In the genomic region with DNA sequence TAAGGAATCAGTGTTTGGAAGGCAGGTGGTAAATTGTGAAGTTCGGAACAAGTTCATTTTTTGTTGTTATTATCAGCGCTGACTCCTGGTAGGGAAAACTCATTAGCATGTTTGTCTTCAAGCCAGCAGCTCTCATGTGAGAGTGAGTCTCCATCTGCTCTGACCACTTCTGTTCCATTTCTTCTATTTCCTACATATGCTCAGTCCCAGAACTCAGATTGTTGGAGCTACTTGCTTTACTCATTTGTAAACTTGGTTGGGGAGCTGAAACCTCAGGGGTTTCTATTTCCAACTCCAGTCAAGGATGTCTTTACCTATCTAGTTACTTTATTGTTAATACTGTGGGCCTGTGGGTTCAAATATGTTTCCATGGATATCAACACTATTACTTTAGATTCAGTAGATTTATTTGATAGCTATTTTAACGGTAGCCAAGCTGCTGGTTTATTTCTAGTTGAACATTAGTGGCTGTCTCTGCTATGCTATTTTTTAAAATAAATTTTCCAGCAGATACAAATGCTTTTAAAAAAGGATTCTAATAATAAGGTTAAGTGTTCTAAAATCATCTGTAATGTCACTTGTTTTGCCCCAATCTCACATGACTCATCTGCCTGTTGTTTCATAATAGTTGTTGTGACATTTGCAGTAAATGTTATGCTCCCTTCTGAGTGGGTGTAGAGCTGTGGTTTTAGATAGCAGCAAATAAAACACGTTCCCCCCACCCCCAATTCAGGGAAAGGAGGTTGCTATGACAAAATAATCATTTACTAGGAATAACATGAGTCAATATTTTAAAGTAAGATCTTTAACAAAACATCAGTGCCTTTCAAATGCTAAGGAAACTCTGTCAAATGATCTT, we compare ENCODE assay signal across 8 cellular contexts.
DNase-seq lines count a peak whose midpoint lies in the region; ATAC-seq and TF ChIP-seq lines count a peak whose summit lies in the region.

No MANE protein-coding gene starts in this region.

- peak; percentile 71 for DNase-seq in GM04504 (ENCODE audit: low read depth)
- peak; percentile 1 for DNase-seq in RKO (ENCODE audit: low spot score)
- peak; percentile 44 to 54 for DNase-seq in fibroblast of lung (ENCODE audit: low read depth in 2 of 2)
- peak; percentile 74 for DNase-seq in skeletal muscle cell (ENCODE audit: low read depth)
- DNase-seq in SJCRH30: no peak
- DNase-seq in A172 (ENCODE audit: low spot score): no peak

- H2AFZ ChIP-seq in fibroblast of lung (ENCODE audit: low read length): no peak overlapping the region

- no peaks in the 10 kb centered on the region for H4K20me1 ChIP-seq in fibroblast of lung (ENCODE audit: control insufficient read depth, extremely low read depth, insufficient read depth, low read length)

- ATAC-seq in HG02884 (IDR thresholded peaks at IDR 0.05; ENCODE audit: unreplicated experiment): no peak
- ATAC-seq in HG03196 (IDR thresholded peaks at IDR 0.05; ENCODE audit: unreplicated experiment): no peak

- no peak for TF ChIP-seq CTCF in fibroblast of lung (conservative IDR thresholded peaks at IDR 0.05 in 1 of 2, IDR thresholded peaks at IDR 0.05 in 1 of 2; ENCODE audit: low read depth in 1 of 2, low read length in 2 of 2)

- peak overlapping the region; percentile 9 for H3K4me2 ChIP-seq in fibroblast of lung (ENCODE audit: extremely low read depth, insufficient read depth, low read length)

- H3K79me2 ChIP-seq in fibroblast of lung (ENCODE audit: control insufficient read depth, insufficient read depth, low read length): no peaks in the 10 kb centered on the region

- H3K4me1 ChIP-seq in fibroblast of lung (ENCODE audit: control insufficient read depth, extremely low read depth, insufficient read depth, low read length): peaks cover 4% of the 10 kb centered on the region
- no peaks in the 10 kb centered on the region for H3K4me1 ChIP-seq in SJCRH30

- H3K4me3 ChIP-seq in fibroblast of lung (replicated peaks in 1 of 4; ENCODE audit: control extremely low read depth in 1 of 4, insufficient read depth in 1 of 4, low read depth in 3 of 4, low read length in 4 of 4) (no peak overlapping the region), skeletal muscle cell (ENCODE audit: low read depth, low read length) (no peak overlapping the region), SJCRH30 (no peak overlapping the region)

- H3K9ac ChIP-seq in fibroblast of lung (ENCODE audit: insufficient read depth, low read length): no peak overlapping the region

- H3K9me3 ChIP-seq in fibroblast of lung (ENCODE audit: control insufficient read depth, insufficient read depth, low read depth, low read length) (no peaks in the 10 kb centered on the region), SJCRH30 (replicated peaks) (no peaks in the 10 kb centered on the region)

- no peak overlapping the region for H3K27ac ChIP-seq in fibroblast of lung (ENCODE audit: insufficient read depth, low read length)
- H3K27ac ChIP-seq in SJCRH30: no peak overlapping the region

- H3K36me3 ChIP-seq in fibroblast of lung (ENCODE audit: control insufficient read depth, insufficient read depth, low read length) (no peaks in the 10 kb centered on the region), SJCRH30 (no peaks in the 10 kb centered on the region; the same call in 1 of the 2 replicates)

- H3K27me3 ChIP-seq in fibroblast of lung (ENCODE audit: control insufficient read depth, insufficient read depth, low read length): no peaks in the 10 kb centered on the region
- H3K27me3 ChIP-seq in SJCRH30: no peaks in the 10 kb centered on the region

Comparison
In these comparisons a context has a peak if more than half of its experiments do, and no peak if none do; other contexts are left out.
1. DNase-seq: peak in GM04504 (single experiment), RKO (single experiment), fibroblast of lung (2 of 2) and skeletal muscle cell (single experiment); none in SJCRH30 (0 of 2) and A172 (single experiment).